Comparison of ENCODE assay signal across 16 cellular contexts in genomic region chr12:66003951-66004350, GRCh38.
"Had no signal": no experiment of that assay in that cellular context is flagged by ENCODE, and none has a peak within 500 bp of the region (broad histone marks: within the 10 kb centered on the region; RNA-seq: fewer than 3 reads in every experiment).

No MANE protein-coding gene starts in this region.

- DNase-seq: activated CD4-positive, alpha-beta memory T cell treated with anti-CD3 and anti-CD28 coated beads, Interleukin-2, amount 10 ng/mL, durations not matched to agents 7 days and 5 days; activated naive CD4-positive, alpha-beta T cell; activated T-cell treated with anti-CD3 and anti-CD28 coated beads, Interleukin-2, amount 50 U/mL, for 72 hours; dorsolateral prefrontal cortex; glutamatergic neuron; immature natural killer cell; naive thymus-derived CD4-positive, alpha-beta T cell; retina; stimulated activated CD4-positive, alpha-beta T cell treated with anti-CD3 and anti-CD28 coated beads, Interleukin-15, amount 100 ng/mL, for 24 hours; stimulated activated CD4-positive, alpha-beta T cell treated with anti-CD3 and anti-CD28 coated beads, Interleukin-4, amount 100 ng/mL, for 4 hours; stomach had no signal

- H3K27me3 ChIP-seq: ascending aorta, neutrophil, stomach had no signal

- H3K4me3 ChIP-seq: ascending aorta, dorsolateral prefrontal cortex, lung, stomach, thoracic aorta had no signal

- ATAC-seq: activated T-cell treated with anti-CD3 and anti-CD28 coated beads, Interleukin-2, amount 50 U/mL, for 72 hours; naive thymus-derived CD4-positive, alpha-beta T cell had no signal

- H3K4me1 ChIP-seq: ascending aorta, stomach had no signal

- H3K9me3 ChIP-seq: ascending aorta, neutrophil, stomach, thoracic aorta had no signal

- H3K36me3 ChIP-seq: ascending aorta, neutrophil, stomach, thoracic aorta had no signal

- H3K27ac ChIP-seq: ascending aorta, dorsolateral prefrontal cortex, neutrophil, stomach, thoracic aorta, VCaP had no signal
